Comparison of ENCODE assay signal across 2 cellular contexts in the genomic region with DNA sequence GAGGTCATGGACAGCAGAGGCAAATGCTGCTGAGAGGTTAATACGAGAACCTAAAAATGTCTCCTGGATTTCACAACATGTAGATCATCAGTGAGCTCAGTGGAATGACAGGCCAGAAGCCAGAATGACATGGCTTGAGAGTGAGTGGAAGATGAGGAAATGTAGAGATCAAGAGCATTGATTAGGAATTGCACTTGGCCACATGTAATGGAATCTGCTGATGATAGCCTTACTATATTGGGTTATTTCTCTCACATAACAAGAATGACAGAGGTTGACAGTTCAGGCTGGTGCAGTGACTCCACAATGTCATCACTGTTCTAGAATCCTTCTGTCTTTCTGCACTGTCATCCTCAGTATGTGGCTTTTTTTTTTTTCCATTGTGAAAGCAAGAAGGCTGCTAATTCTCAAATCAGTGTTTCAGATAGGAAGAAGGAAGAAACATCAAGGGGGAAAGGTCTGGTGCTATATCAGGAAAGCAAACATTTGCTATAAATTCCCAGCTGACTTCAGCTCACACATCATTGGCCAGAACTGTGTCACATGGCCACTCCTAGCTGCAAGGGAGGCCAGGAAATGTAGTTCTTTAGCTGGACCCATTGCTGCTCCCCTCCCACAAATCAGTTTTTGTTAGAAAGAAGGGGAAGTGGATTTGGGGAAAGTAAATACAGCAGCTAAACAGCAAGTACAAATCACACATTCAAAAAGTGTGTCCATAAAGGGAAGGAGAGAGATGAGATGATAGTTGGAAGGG.
TF ChIP-seq lines count a peak whose summit lies in the region.

No MANE protein-coding gene starts in this region.

TF ChIP-seq in IMR-90, 13 proteins besides CTCF, POLR2A, EP300 and RAD21:
- TF ChIP-seq CEBPB (IDR thresholded peaks at IDR 0.05; ENCODE audit: low read depth, low read length) (peak; percentile 41; the same call in 1 of the 2 replicates), NFE2L2 (IDR thresholded peaks at IDR 0.05; ENCODE audit: low read depth, low read length) (0 out of 2 replicates have a peak, but pooled peaks have one; percentile 21), RCOR1 (IDR thresholded peaks at IDR 0.05; ENCODE audit: insufficient replicate concordance, low read length) (no peak), SMC3 (IDR thresholded peaks at IDR 0.05; ENCODE audit: low read depth, low read length) (no peak)
- TF ChIP-seq, protein P1, sequence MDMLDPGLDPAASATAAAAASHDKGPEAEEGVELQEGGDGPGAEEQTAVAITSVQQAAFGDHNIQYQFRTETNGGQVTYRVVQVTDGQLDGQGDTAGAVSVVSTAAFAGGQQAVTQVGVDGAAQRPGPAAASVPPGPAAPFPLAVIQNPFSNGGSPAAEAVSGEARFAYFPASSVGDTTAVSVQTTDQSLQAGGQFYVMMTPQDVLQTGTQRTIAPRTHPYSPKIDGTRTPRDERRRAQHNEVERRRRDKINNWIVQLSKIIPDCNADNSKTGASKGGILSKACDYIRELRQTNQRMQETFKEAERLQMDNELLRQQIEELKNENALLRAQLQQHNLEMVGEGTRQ (IDR thresholded peaks at IDR 0.05; ENCODE audit: low read depth, low read length), result peak; percentile 27; the same call in 1 of the 2 replicates
- TF ChIP-seq, protein P2, sequence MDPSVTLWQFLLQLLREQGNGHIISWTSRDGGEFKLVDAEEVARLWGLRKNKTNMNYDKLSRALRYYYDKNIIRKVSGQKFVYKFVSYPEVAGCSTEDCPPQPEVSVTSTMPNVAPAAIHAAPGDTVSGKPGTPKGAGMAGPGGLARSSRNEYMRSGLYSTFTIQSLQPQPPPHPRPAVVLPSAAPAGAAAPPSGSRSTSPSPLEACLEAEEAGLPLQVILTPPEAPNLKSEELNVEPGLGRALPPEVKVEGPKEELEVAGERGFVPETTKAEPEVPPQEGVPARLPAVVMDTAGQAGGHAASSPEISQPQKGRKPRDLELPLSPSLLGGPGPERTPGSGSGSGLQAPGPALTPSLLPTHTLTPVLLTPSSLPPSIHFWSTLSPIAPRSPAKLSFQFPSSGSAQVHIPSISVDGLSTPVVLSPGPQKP (IDR thresholded peaks at IDR 0.05; ENCODE audit: borderline replicate concordance, low read depth, low read length), result no peak

TF ChIP-seq in H1, 55 proteins besides CTCF, POLR2A, EP300 and RAD21:
- TF ChIP-seq, protein P1 (IDR thresholded peaks at IDR 0.05; ENCODE audit: low read length), result peak; percentile 49; the same call in 1 of the 2 replicates
- TF ChIP-seq RBBP5 (IDR thresholded peaks at IDR 0.05; ENCODE audit: borderline replicate concordance, low read depth, low read length), result no peak
